Comparison of ENCODE assay signal across 11 cellular contexts in genomic region chr2:150169230-150169629, GRCh38.
DNase-seq lines count a peak whose midpoint lies in the region; ATAC-seq and TF ChIP-seq lines count a peak whose summit lies in the region.
"Had no signal": no experiment of that assay in that cellular context is flagged by ENCODE, and none has a peak within 500 bp of the region (broad histone marks: within the 10 kb centered on the region; RNA-seq: fewer than 3 reads in every experiment).

No MANE protein-coding gene starts in this region.

- intact Hi-C loops in left colon (cut with DNase I, micrococcal nuclease) (no loop called here), stomach (cut with DNase I; ENCODE audit: low total_unique reads) (no loop called here)
- intact Hi-C loops in CD8-positive, alpha-beta T cell (cut with DNase I, micrococcal nuclease) = no loop called here

- H3K4me3 Mint-ChIP-seq in CD8-positive, alpha-beta T cell = no peak overlapping the region
- H3K4me3 Mint-ChIP-seq: activated CD4-positive, alpha-beta T cell treated with anti-CD3 and anti-CD28 coated beads, Interleukin-2, amount 10 ng/mL, durations not matched to agents 24 days and 14 days; CD4-positive, alpha-beta memory T cell had no signal

- no peak overlapping the region for H3K4me3 ChIP-seq in choroid plexus epithelial cell (ENCODE audit: low read depth, low read length)
- no peak overlapping the region for H3K4me3 ChIP-seq in stomach
- no peak overlapping the region for H3K4me3 ChIP-seq in CD8-positive, alpha-beta T cell (ENCODE audit: low read depth, low read length)

- no peak for TF ChIP-seq EP300 in stomach (IDR thresholded peaks at IDR 0.05)

- peak overlapping the region in 4 of 5 donors; percentile 2 to 65 (median 37) for H3K27ac ChIP-seq in stomach
- no peak overlapping the region for H3K27ac ChIP-seq in CD8-positive, alpha-beta T cell (ENCODE audit: low read depth, low read length)

- H3K36me3 Mint-ChIP-seq in CD8-positive, alpha-beta T cell = no peaks in the 10 kb centered on the region
- H3K36me3 Mint-ChIP-seq: CD4-positive, alpha-beta memory T cell had no signal

- no peaks in the 10 kb centered on the region for H3K27me3 Mint-ChIP-seq in CD8-positive, alpha-beta T cell (ENCODE audit: low read depth)
- H3K27me3 Mint-ChIP-seq: activated CD4-positive, alpha-beta T cell treated with anti-CD3 and anti-CD28 coated beads, Interleukin-2, amount 10 ng/mL, durations not matched to agents 24 days and 14 days; CD4-positive, alpha-beta memory T cell had no signal

- TF ChIP-seq CTCF in choroid plexus epithelial cell (conservative IDR thresholded peaks at IDR 0.05; ENCODE audit: low read depth, low read length) (no peak), stomach (IDR thresholded peaks at IDR 0.05) (no peak)
- no peak for TF ChIP-seq CTCF in CD8-positive, alpha-beta T cell (IDR thresholded peaks at IDR 0.05)

- peaks cover 11 to 53% (median 25%) of the 10 kb centered on the region in 4 donors for H3K4me1 ChIP-seq in stomach
- H3K4me1 ChIP-seq in CD8-positive, alpha-beta T cell (ENCODE audit: insufficient read depth, low read length) = no peaks in the 10 kb centered on the region

- H3K9me3 Mint-ChIP-seq in CD8-positive, alpha-beta T cell = peaks cover 8% of the 10 kb centered on the region
- H3K9me3 Mint-ChIP-seq: activated CD4-positive, alpha-beta T cell treated with anti-CD3 and anti-CD28 coated beads, Interleukin-2, amount 10 ng/mL, durations not matched to agents 24 days and 14 days had no signal

- no peak overlapping the region for H3K27ac Mint-ChIP-seq in CD8-positive, alpha-beta T cell
- H3K27ac Mint-ChIP-seq: activated CD4-positive, alpha-beta T cell treated with anti-CD3 and anti-CD28 coated beads, Interleukin-2, amount 10 ng/mL, durations not matched to agents 24 days and 14 days; CD4-positive, alpha-beta memory T cell had no signal

- H3K9me3 ChIP-seq in stomach = peaks cover 0 to 6% (median 2%) of the 10 kb centered on the region in 4 donors
- no peaks in the 10 kb centered on the region for H3K9me3 ChIP-seq in CD8-positive, alpha-beta T cell (ENCODE audit: low read length)

- in situ Hi-C loops in G401 (cut with HindIII; ENCODE audit: low sequenced_read_pairs) = no loop called here

- H3K27me3 ChIP-seq in stomach = no peaks in the 10 kb centered on the region
- H3K27me3 ChIP-seq in CD8-positive, alpha-beta T cell (ENCODE audit: insufficient read depth, low read length) = no peaks in the 10 kb centered on the region

- CTCF ChIA-PET in CD8-positive, alpha-beta T cell (lab: Charles Lee) = no interaction called here

- peak; percentile 84 for ATAC-seq in left colon
- no peak for ATAC-seq in CD8-positive, alpha-beta T cell

- no peak for TF ChIP-seq POLR2A in stomach (IDR thresholded peaks at IDR 0.05)

- no peaks in the 10 kb centered on the region for H3K36me3 ChIP-seq in stomach
- H3K36me3 ChIP-seq in CD8-positive, alpha-beta T cell (ENCODE audit: insufficient read depth, low read length) = no peaks in the 10 kb centered on the region

- DNase-seq in HuH-7 (ENCODE audit: low spot score) = peak; percentile 36
- DNase-seq in choroid plexus epithelial cell (ENCODE audit: low read depth) = peak; percentile 68
- peak in 1 of 2 donors; percentile 33 for DNase-seq in left colon
- DNase-seq in stomach = peak; percentile 62
- no peak for DNase-seq in CD8-positive, alpha-beta T cell
- no peak for DNase-seq in COLO668 (lab: John Stamatoyannopoulos, UW; ENCODE audit: unreplicated experiment)
- no peak for DNase-seq in ecto neural progenitor cell (ENCODE audit: low spot score)
- no peak for DNase-seq in G401 (ENCODE audit: low spot score)
- DNase-seq: activated CD4-positive, alpha-beta T cell treated with anti-CD3 and anti-CD28 coated beads, Interleukin-2, amount 10 ng/mL, durations not matched to agents 24 days and 14 days; CD4-positive, alpha-beta memory T cell; NCI-H2029 had no signal

- POLR2A ChIA-PET in CD8-positive, alpha-beta T cell (lab: Charles Lee) = no interaction called here

- H3K4me1 Mint-ChIP-seq in CD8-positive, alpha-beta T cell (ENCODE audit: low read depth) = no peaks in the 10 kb centered on the region
- H3K4me1 Mint-ChIP-seq: activated CD4-positive, alpha-beta T cell treated with anti-CD3 and anti-CD28 coated beads, Interleukin-2, amount 10 ng/mL, durations not matched to agents 24 days and 14 days; CD4-positive, alpha-beta memory T cell had no signal

Comparison
In these comparisons a context has a peak if more than half of its experiments do, and no peak if none do; other contexts are left out.
1. DNase-seq: peak in HuH-7 (single experiment), choroid plexus epithelial cell (single experiment) and stomach (single experiment); none in CD8-positive, alpha-beta T cell (0 of 7), COLO668 (single experiment), ecto neural progenitor cell (single experiment) and G401 (single experiment).